7 cellular contexts compared by ENCODE assay signal in the genomic region with DNA sequence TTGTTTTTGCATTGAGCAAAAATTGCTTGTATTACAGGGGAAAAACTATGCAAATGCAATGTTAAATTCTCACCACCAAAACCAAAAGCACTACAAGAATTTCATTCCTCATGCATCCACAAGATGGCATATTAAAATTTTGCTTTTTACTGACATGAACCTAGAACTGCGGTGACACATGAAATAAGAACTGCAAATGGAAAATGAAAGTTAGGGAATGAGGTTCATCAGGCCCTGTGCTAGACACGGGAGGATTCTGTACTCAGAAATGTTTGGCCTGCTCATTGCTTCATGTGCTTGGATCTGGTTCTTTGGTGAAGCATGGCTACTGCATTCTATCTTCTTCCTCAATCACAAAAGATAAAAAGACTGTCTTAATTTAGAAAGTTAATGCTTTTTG. TPM values are rescaled to one million over a fixed set of nuclear protein-coding genes. Genes with fewer than 3 reads are reported as not detected.
DNase-seq lines count a peak whose midpoint lies in the region; ATAC-seq, FAIRE-seq and TF ChIP-seq lines count a peak whose summit lies in the region.

No MANE protein-coding gene starts in this region.

- H4K20me1 ChIP-seq in OCI-LY1 (ENCODE audit: insufficient read depth, low read length) (no peaks in the 10 kb centered on the region), HepG2 (ENCODE audit: insufficient read depth, low read length) (no peaks in the 10 kb centered on the region)

- H3K9me2 ChIP-seq in OCI-LY1 (ENCODE audit: low read depth, low read length): no peaks in the 10 kb centered on the region

- H3K27ac ChIP-seq in OCI-LY1 (ENCODE audit: low read depth, low read length, poor library complexity, severe bottlenecking) (peak overlapping the region; percentile 11), HepG2 (ENCODE audit: extremely low read length, insufficient read depth, low read length) (peak overlapping the region; percentile 30), tibial artery (peak overlapping the region; percentile 1 to 44)

- POLR2A ChIA-PET in HepG2 (lab: Yijun Ruan, JAX): interaction anchor here (1.9 kb wide), 1 partner anchor 10 kb away, joined by 14 read pairs; a partner anchor contains a TSS

- H3K4me3 ChIP-seq in OCI-LY1 (ENCODE audit: low read depth, low read length, poor library complexity, severe bottlenecking) (no peak overlapping the region), bronchial epithelial cell (ENCODE audit: low read depth, low read length) (no peak overlapping the region), HepG2 (replicated peaks in 1 of 3; ENCODE audit: insufficient read depth in 1 of 3, low read depth in 2 of 3, low read length in 3 of 3) (peak overlapping the region; percentile 26 to 48 (median 40); a peak in 4 of 6 replicates), tibial artery (no peak overlapping the region)

- WGBS in HepG2 (ENCODE audit: low lambda C conversion rate): 6% methylated on average over 2 of the region's 2 CpGs

- H2AFZ ChIP-seq in OCI-LY1 (ENCODE audit: low read length) (peak overlapping the region; percentile 31; the same call in 1 of the 2 replicates), HepG2 (ENCODE audit: low read length) (no peak overlapping the region)

- H3K9ac ChIP-seq in OCI-LY1 (ENCODE audit: low read length): no peak overlapping the region; the same call in 1 of the 2 replicates
- H3K9ac ChIP-seq in HepG2 (ENCODE audit: insufficient read depth, low read depth, low read length): no peak overlapping the region

- no peaks in the 10 kb centered on the region for H3K27me3 ChIP-seq in OCI-LY1 (ENCODE audit: insufficient read depth, low read length)
- no peaks in the 10 kb centered on the region for H3K27me3 ChIP-seq in bronchial epithelial cell (ENCODE audit: control insufficient read depth, insufficient read depth, low read length)
- no peaks in the 10 kb centered on the region for H3K27me3 ChIP-seq in HepG2 (ENCODE audit: control insufficient read depth in 1 of 2, insufficient read depth in 2 of 2, low read length in 2 of 2)
- H3K27me3 ChIP-seq in tibial artery: no peaks in the 10 kb centered on the region

- H3K4me1 ChIP-seq in OCI-LY1 (ENCODE audit: insufficient read depth, low read length, severe bottlenecking) (peaks cover 26% of the 10 kb centered on the region), HepG2 (ENCODE audit: insufficient read depth, low read length) (peaks cover 50% of the 10 kb centered on the region), tibial artery (peaks cover 0 to 9% (median 0%) of the 10 kb centered on the region in 4 donors)

- H3K36me3 ChIP-seq in OCI-LY1 (ENCODE audit: insufficient read depth, low read length) (no peaks in the 10 kb centered on the region), bronchial epithelial cell (ENCODE audit: control insufficient read depth, insufficient read depth, low read length) (no peaks in the 10 kb centered on the region), HepG2 (replicated peaks in 1 of 2; ENCODE audit: control insufficient read depth in 1 of 2, insufficient read depth in 2 of 2, low read length in 2 of 2) (no peaks in the 10 kb centered on the region), tibial artery (no peaks in the 10 kb centered on the region)

- BruUV-seq in HepG2 (replicated peaks; lab: Mats Ljungman, UMichigan): no TSS peak

- H3K4me2 ChIP-seq in OCI-LY1 (ENCODE audit: low read length) (peak overlapping the region; percentile 33), HepG2 (ENCODE audit: low read depth, low read length) (peak overlapping the region; percentile 72)

- ATAC-seq in GM19328 (IDR thresholded peaks at IDR 0.05; ENCODE audit: unreplicated experiment): peak; percentile 69
- ATAC-seq in HG03175 (IDR thresholded peaks at IDR 0.05; ENCODE audit: unreplicated experiment): peak; percentile 87
- peak; percentile 62 for ATAC-seq in HepG2

- H3F3A ChIP-seq in OCI-LY1 (ENCODE audit: insufficient read depth, low read length): no peaks in the 10 kb centered on the region

- in situ Hi-C loops in HepG2 (cut with HindIII; ENCODE audit: extremely low pct_ligation_motif_present, low pct_unique_long_range_greater_than_20kb): no loop called here

- no peak for TF ChIP-seq EP300 in HepG2 (IDR thresholded peaks at IDR 0.05; ENCODE audit: low read depth in 2 of 2, low read length in 2 of 2)
- no peak for TF ChIP-seq EP300 in HepG2 (CRISPR knock-in tag; IDR thresholded peaks at IDR 0.05; ENCODE audit: borderline replicate concordance)

- DNase-seq in ELR (ENCODE audit: low read depth) (peak; percentile 85), bronchial epithelial cell (ENCODE audit: low read depth) (peak; percentile 69), HepG2 (ENCODE audit: low spot score) (peak; percentile 64), tibial artery (no peak)

- TF ChIP-seq CTCF in OCI-LY1 (IDR thresholded peaks at IDR 0.05; ENCODE audit: low read length): peak; percentile 61
- peak; percentile 34 for TF ChIP-seq CTCF in bronchial epithelial cell (IDR thresholded peaks at IDR 0.05; ENCODE audit: insufficient read depth, low read length, severe bottlenecking)
- peak; percentile 47 for TF ChIP-seq CTCF in HepG2 (CRISPR knock-in tag; IDR thresholded peaks at IDR 0.05)
- TF ChIP-seq CTCF in tibial artery (IDR thresholded peaks at IDR 0.05): peak; percentile 54 to 70

- no peak for TF ChIP-seq POLR2A in HepG2 (IDR thresholded peaks at IDR 0.05; ENCODE audit: insufficient read depth in 1 of 2, low read depth in 2 of 2, low read length in 2 of 2)

- FAIRE-seq in bronchial epithelial cell (lab: Jason Lieb, UNC) (no peak), HepG2 (lab: Jason Lieb, UNC) (peak; percentile 73)

- CTCF ChIA-PET in HepG2 (lab: Yijun Ruan, JAX; ENCODE audit: low intra/inter-chr PET ratio, low total read pairs): no interaction called here

- H3K79me2 ChIP-seq in OCI-LY1 (ENCODE audit: insufficient read depth, low read length) (no peaks in the 10 kb centered on the region), HepG2 (ENCODE audit: insufficient read depth, low read length) (no peaks in the 10 kb centered on the region)

- peak; percentile 24; the same call in 1 of the 2 replicates for TF ChIP-seq RAD21 in HepG2 (CRISPR knock-in tag; IDR thresholded peaks at IDR 0.05)

- intact Hi-C loops in HepG2 (cut with micrococcal nuclease; ENCODE audit: unreplicated experiment) (loop anchor here (2.0 to 5.0 kb wide), 4 partner anchors 17 to 254 kb away; no protein-coding TSS in a partner anchor), tibial artery (cut with DNase I; ENCODE audit: low total_unique reads) (no loop called here)

- H3K9me3 ChIP-seq in OCI-LY1 (ENCODE audit: low read length) (no peaks in the 10 kb centered on the region), HepG2 (ENCODE audit: low read length) (no peaks in the 10 kb centered on the region), tibial artery (no peaks in the 10 kb centered on the region)

RNA-seq across cellular contexts. Expression of a gene that starts 9.1 kb away (rescaled TPM):
- total RNA-seq in bronchial epithelial cell (22.3 and 28.7 TPM in 2 replicates), HepG2 (2016; rRNA removed; fragmentation: Illumina TruSeq; extraction: Trizol) (37.2 and 56.5 TPM in 2 replicates)
- 7.6 and 10.1 TPM in 2 replicates for total RNA-seq in HepG2 (2016; cell fraction: cytosol; rRNA removed; fragmentation: Illumina TruSeq; extraction: Trizol; ENCODE audit: low read depth)
- total RNA-seq in HepG2 (2016; cell fraction: insoluble cytoplasmic fraction; rRNA removed; fragmentation: Illumina TruSeq; extraction: Trizol): 35.6 and 54.0 TPM in 2 replicates
- 27.8 and 28.5 TPM in 2 replicates for total RNA-seq in HepG2 (2016; cell fraction: membrane; rRNA removed; fragmentation: Illumina TruSeq; extraction: Trizol)
- total RNA-seq in HepG2 (2016; cell fraction: nucleus; rRNA removed; fragmentation: Illumina TruSeq; extraction: Trizol): 12.9 and 19.7 TPM in 2 replicates
- 15.5 and 18.2 TPM in 2 replicates for polyA plus RNA-seq in HepG2 (2011; rRNA removed)
- polyA plus RNA-seq in HepG2 (2011; cell fraction: cytosol; rRNA removed): 7.6 and 12.8 TPM in 2 replicates
- 3.0 and 4.3 TPM in 2 replicates for polyA plus RNA-seq in HepG2 (2011; cell fraction: nucleus; rRNA removed)
- 23.4 and 28.5 TPM in 2 replicates for polyA plus RNA-seq in HepG2 (2012)
- 10.0 and 12.2 TPM in 2 replicates for polyA plus RNA-seq in HepG2 (2016; cell fraction: cytosol; fragmentation: Illumina TruSeq; extraction: Trizol; ENCODE audit: low read depth)
- polyA plus RNA-seq in HepG2 (2016; cell fraction: insoluble cytoplasmic fraction; fragmentation: Illumina TruSeq; extraction: Trizol; ENCODE audit: low read depth): 51.8 and 54.0 TPM in 2 replicates
- 26.0 and 26.7 TPM in 2 replicates for polyA plus RNA-seq in HepG2 (2016; cell fraction: membrane; fragmentation: Illumina TruSeq; extraction: Trizol; ENCODE audit: low read depth)
- 20.2 and 24.4 TPM in 2 replicates for polyA plus RNA-seq in HepG2 (2016; cell fraction: nucleus; fragmentation: Illumina TruSeq; extraction: Trizol; ENCODE audit: insufficient read depth, low read depth)
- polyA minus RNA-seq in HepG2 (2011; rRNA and poly(A)+ RNA removed; ENCODE audit: low replicate concordance): 4.2 and 5.1 TPM in 2 replicates
- 13.5 and 15.4 TPM in 2 replicates for polyA minus RNA-seq in HepG2 (2011; cell fraction: cytosol; rRNA and poly(A)+ RNA removed)
- polyA minus RNA-seq in HepG2 (2011; cell fraction: nucleus; rRNA and poly(A)+ RNA removed): 8.2 and 11.7 TPM in 2 replicates

RNA-seq across cellular contexts. Expression of a gene that starts 55.6 kb away (rescaled TPM):
- total RNA-seq in bronchial epithelial cell (3.7 and 4.5 TPM in 2 replicates), HepG2 (2016; rRNA removed; fragmentation: Illumina TruSeq; extraction: Trizol) (0.18 and 0.55 TPM in 2 replicates)
- under 0.01 and 0.10 TPM in 2 replicates for total RNA-seq in HepG2 (2016; cell fraction: cytosol; rRNA removed; fragmentation: Illumina TruSeq; extraction: Trizol; ENCODE audit: low read depth)
- total RNA-seq in HepG2 (2016; cell fraction: insoluble cytoplasmic fraction; rRNA removed; fragmentation: Illumina TruSeq; extraction: Trizol): 0.61 and 0.82 TPM in 2 replicates
- 0.15 and 0.76 TPM in 2 replicates for total RNA-seq in HepG2 (2016; cell fraction: membrane; rRNA removed; fragmentation: Illumina TruSeq; extraction: Trizol)
- 0.31 and 1.8 TPM in 2 replicates for total RNA-seq in HepG2 (2016; cell fraction: nucleus; rRNA removed; fragmentation: Illumina TruSeq; extraction: Trizol)
- polyA plus RNA-seq in HepG2 (2011; rRNA removed): 1.7 and 2.1 TPM in 2 replicates
- 2.2 TPM in 2 replicates for polyA plus RNA-seq in HepG2 (2011; cell fraction: cytosol; rRNA removed)
- 0.47 and 0.85 TPM in 2 replicates for polyA plus RNA-seq in HepG2 (2011; cell fraction: nucleus; rRNA removed)
- 8.4 and 9.4 TPM in 2 replicates for polyA plus RNA-seq in HepG2 (2012)
- 0.01 and 0.24 TPM in 2 replicates for polyA plus RNA-seq in HepG2 (2016; cell fraction: cytosol; fragmentation: Illumina TruSeq; extraction: Trizol; ENCODE audit: low read depth)
- polyA plus RNA-seq in HepG2 (2016; cell fraction: insoluble cytoplasmic fraction; fragmentation: Illumina TruSeq; extraction: Trizol; ENCODE audit: low read depth): 0.16 and 0.25 TPM in 2 replicates
- polyA plus RNA-seq in HepG2 (2016; cell fraction: membrane; fragmentation: Illumina TruSeq; extraction: Trizol; ENCODE audit: low read depth): 0.09 TPM in 2 replicates
- 0.60 and 1.0 TPM in 2 replicates for polyA plus RNA-seq in HepG2 (2016; cell fraction: nucleus; fragmentation: Illumina TruSeq; extraction: Trizol; ENCODE audit: insufficient read depth, low read depth)
- 3.8 and 4.7 TPM in 2 replicates for polyA minus RNA-seq in HepG2 (2011; rRNA and poly(A)+ RNA removed; ENCODE audit: low replicate concordance)
- 1.4 and 4.9 TPM in 2 replicates for polyA minus RNA-seq in HepG2 (2011; cell fraction: cytosol; rRNA and poly(A)+ RNA removed)
- 0.77 and 1.1 TPM in 2 replicates for polyA minus RNA-seq in HepG2 (2011; cell fraction: nucleus; rRNA and poly(A)+ RNA removed)

Comparison
In these comparisons a context has a peak if more than half of its experiments do, and no peak if none do; other contexts are left out.
1. DNase-seq: peak in ELR (single experiment), bronchial epithelial cell (single experiment) and HepG2 (single experiment); none in tibial artery (0 of 2).
2. H3K4me3 ChIP-seq: peak in HepG2 (3 of 3); none in OCI-LY1 (single experiment), bronchial epithelial cell (single experiment) and tibial artery (0 of 2).
3. Peak in every context shown above with its lines, with median percentiles within 50 percentile points of each other: ATAC-seq, H3K27ac ChIP-seq and CTCF ChIP-seq.